20 cellular contexts compared by ENCODE assay signal in genomic region chr6:87494761-87495422, GRCh38. TPM values are rescaled to one million over a fixed set of nuclear protein-coding genes. Genes with fewer than 3 reads are reported as not detected.
DNase-seq lines count a peak whose midpoint lies in the region; ATAC-seq, FAIRE-seq and TF ChIP-seq lines count a peak whose summit lies in the region.
"Had no signal": no experiment of that assay in that cellular context is flagged by ENCODE, and none has a peak within 500 bp of the region (broad histone marks: within the 10 kb centered on the region; RNA-seq: fewer than 3 reads in every experiment).

No MANE protein-coding gene starts in this region.

- FAIRE-seq in GM12878 (lab: Jason Lieb, UNC), result no peak

- no peaks in the 10 kb centered on the region for H3K9me3 ChIP-seq in GM12878 (replicated peaks; ENCODE audit: control insufficient read depth, insufficient read depth, low read length)
- H3K9me3 ChIP-seq: body of pancreas, right atrium auricular region had no signal

- TF ChIP-seq POLR2A in GM12878 (IDR thresholded peaks at IDR 0.05; ENCODE audit: low read depth, low read length), result no peak

- H3K79me2 ChIP-seq in GM12878 (ENCODE audit: control insufficient read depth, insufficient read depth, low read length), result no peaks in the 10 kb centered on the region

- RAD21 ChIA-PET in GM12878 (lab: Charles Lee; ENCODE audit: unreplicated experiment), result interaction anchor here (1.6 kb wide), 1 partner anchor 303 kb away, joined by 3 read pairs; no protein-coding TSS in a partner anchor

- BruUV-seq in GM12878 (replicated peaks; lab: Mats Ljungman, UMichigan), result no TSS peak

- SMC1A ChIA-PET in GM12878 (lab: Charles Lee; ENCODE audit: uncharacterized antibody, unreplicated experiment), result interaction anchor here (0.7 to 2.8 kb wide), 7 partner anchors 9 to 1373 kb away, joined by 3 to 10 read pairs (median 4); no protein-coding TSS in a partner anchor

- TF ChIP-seq RAD21 in GM12878 (IDR thresholded peaks at IDR 0.05; ENCODE audit: insufficient read depth, low read depth, low read length), result no peak

- H3K9ac ChIP-seq in GM12878 (ENCODE audit: control insufficient read depth, insufficient read depth, low read length), result no peak overlapping the region

- no peak for DNase-seq in GM12878 (ENCODE audit: low read depth, low spot score)
- no peak for DNase-seq in NK-92 (lab: John Stamatoyannopoulos, UW; ENCODE audit: unreplicated experiment)
- no peak for DNase-seq in brain microvascular endothelial cell
- DNase-seq in NCI-H345 (lab: John Stamatoyannopoulos, UW), result no peak
- no peak for DNase-seq in T-cell
- DNase-seq: activated CD4-positive, alpha-beta T cell treated with anti-CD3 and anti-CD28 coated beads for 4 hours; body of pancreas; effector memory CD4-positive, alpha-beta T cell; foreskin melanocyte; islet precursor cell; NCI-H187 treated with DMSO at 0.1 percent for 48 hours; stimulated activated CD4-positive, alpha-beta T cell treated with anti-CD3 and anti-CD28 coated beads, Interleukin-4, amount 100 ng/mL, for 1 hour; stimulated activated naive CD8-positive, alpha-beta T cell treated with anti-CD3 and anti-CD28 coated beads, Interleukin-15, Interleukin-2, amounts not matched to agents 100 U/mL and 50 U/mL, for 24 hours; SW 1271 had no signal

- H3K4me2 ChIP-seq in GM12878 (ENCODE audit: control insufficient read depth, insufficient read depth), result no peak overlapping the region

- TF ChIP-seq CTCF in GM12878 (IDR thresholded peaks at IDR 0.05 in 2 of 3, conservative IDR thresholded peaks at IDR 0.05 in 1 of 3; ENCODE audit: control insufficient read depth in 2 of 3, extremely low read depth in 1 of 3, insufficient read depth in 1 of 3, low read depth in 3 of 3, low read length in 3 of 3) (no peak), brain microvascular endothelial cell (IDR thresholded peaks at IDR 0.05; ENCODE audit: low read depth, low read length, missing control alignments) (no peak)

- H3K36me3 ChIP-seq in GM12878 (ENCODE audit: control insufficient read depth in 2 of 2, insufficient read depth in 2 of 2, low read length in 1 of 2), result peaks cover 0 to 2% of the 10 kb centered on the region in 2 experiments; a peak in 2 of 4 replicates
- peaks cover 2% of the 10 kb centered on the region for H3K36me3 ChIP-seq in brain microvascular endothelial cell (replicated peaks)
- H3K36me3 ChIP-seq: right atrium auricular region had no signal

- H3K4me3 ChIP-seq in GM12878 (no peak overlapping the region), brain microvascular endothelial cell (ENCODE audit: low read depth, low read length) (no peak overlapping the region)
- H3K4me3 ChIP-seq: body of pancreas, right atrium auricular region had no signal

- no peak overlapping the region for H3K27ac ChIP-seq in GM12878 (ENCODE audit: control insufficient read depth, insufficient read depth)
- H3K27ac ChIP-seq in brain microvascular endothelial cell, result no peak overlapping the region
- H3K27ac ChIP-seq: body of pancreas, right atrium auricular region had no signal

- CTCF ChIA-PET in GM12878 (lab: Yijun Ruan, JAX) (interaction anchor here (0.6 to 1.6 kb wide), 4 partner anchors 11 to 416 kb away, joined by 3 to 5 read pairs (median 3); no protein-coding TSS in a partner anchor), T-cell (lab: Charles Lee) (interaction anchor here (0.6 to 0.9 kb wide), 3 partner anchors 9 to 173 kb away, joined by 3 read pairs; no protein-coding TSS in a partner anchor)

- no peak overlapping the region for H2AFZ ChIP-seq in GM12878 (ENCODE audit: control insufficient read depth, low read depth, low read length)

- POLR2A ChIA-PET in GM12878 (lab: Charles Lee) (interaction anchor here (1.3 kb wide), 1 partner anchor 71 kb away, joined by 3 read pairs; no protein-coding TSS in a partner anchor), T-cell (lab: Charles Lee) (interaction anchor here in 1 of 2 donors (0.6 kb wide), 2 partner anchors 368 to 668 kb away, joined by 5 read pairs; no protein-coding TSS in a partner anchor)

- TF ChIP-seq EP300 in GM12878 (IDR thresholded peaks at IDR 0.05; ENCODE audit: borderline replicate concordance in 1 of 2, control insufficient read depth in 1 of 2, low read depth in 2 of 2, low read length in 2 of 2), result no peak

- H3K9me3 Mint-ChIP-seq in T-cell, result no peaks in the 10 kb centered on the region
- H3K9me3 Mint-ChIP-seq: activated T-helper 2 cell treated with anti-CD3 and anti-CD28 coated beads, Interferon-gamma antibody, Interleukin-2, Interleukin-4, amounts not matched to agents 10 μg/mL and 5 μg/mL and 100 μg/mL, durations not matched to agents 14 hours and 24 hours and 36 hours; IgD-negative memory B cell had no signal

- no peak overlapping the region for H3K27ac Mint-ChIP-seq in T-cell
- H3K27ac Mint-ChIP-seq: activated T-helper 2 cell treated with anti-CD3 and anti-CD28 coated beads, Interferon-gamma antibody, Interleukin-2, Interleukin-4, amounts not matched to agents 10 μg/mL and 5 μg/mL and 100 μg/mL, durations not matched to agents 14 hours and 24 hours and 36 hours had no signal

- 92% methylated on average over 8 of the region's 8 CpGs for WGBS in GM12878 (ENCODE audit: insufficient coverage, insufficient replicate concordance, low lambda C conversion rate, missing lambda C conversion rate)

- no peak overlapping the region for H3K4me3 Mint-ChIP-seq in T-cell

- intact Hi-C loops in GM12878 (cut with micrococcal nuclease; ENCODE audit: unreplicated experiment), result no loop called here

- H3K27me3 Mint-ChIP-seq in T-cell, result no peaks in the 10 kb centered on the region
- H3K27me3 Mint-ChIP-seq: IgD-negative memory B cell had no signal

- peaks cover 8 to 13% (median 8%) of the 10 kb centered on the region in 3 donors for H3K4me1 Mint-ChIP-seq in T-cell

- no peaks in the 10 kb centered on the region for H4K20me1 ChIP-seq in GM12878 (ENCODE audit: control insufficient read depth, insufficient read depth)

- peaks cover 17% of the 10 kb centered on the region for H3K36me3 Mint-ChIP-seq in T-cell

- in situ Hi-C loops in GM12878 (cut with MboI) (no loop called here), brain microvascular endothelial cell (cut with HindIII; ENCODE audit: low pct_ligation_motif_present, low sequenced_read_pairs) (no loop called here)

- peaks cover 4% of the 10 kb centered on the region for H3K4me1 ChIP-seq in GM12878 (ENCODE audit: control insufficient read depth, insufficient read depth, low read length)
- H3K4me1 ChIP-seq: body of pancreas, right atrium auricular region had no signal

- peak; percentile 87 for ATAC-seq in GM18861 (IDR thresholded peaks at IDR 0.05; ENCODE audit: unreplicated experiment)
- peak; percentile 79 for ATAC-seq in GM21576 (IDR thresholded peaks at IDR 0.05; ENCODE audit: unreplicated experiment)
- peak; percentile 69 for ATAC-seq in HG03103 (IDR thresholded peaks at IDR 0.05; ENCODE audit: low read depth, unreplicated experiment)
- ATAC-seq in GM12878, result peak; percentile 90
- ATAC-seq in T-cell (replicated peaks in 1 of 4), result no peak
- ATAC-seq: body of pancreas; stimulated activated naive CD8-positive, alpha-beta T cell treated with anti-CD3 and anti-CD28 coated beads, Interleukin-15, Interleukin-2, amounts not matched to agents 100 U/mL and 50 U/mL, for 24 hours had no signal

- no peaks in the 10 kb centered on the region for H3K27me3 ChIP-seq in GM12878 (replicated peaks in 1 of 2; ENCODE audit: control insufficient read depth in 2 of 2, insufficient read depth in 2 of 2, low read length in 1 of 2)
- no peaks in the 10 kb centered on the region for H3K27me3 ChIP-seq in brain microvascular endothelial cell (replicated peaks)
- H3K27me3 ChIP-seq: body of pancreas, right atrium auricular region had no signal

TF ChIP-seq in GM12878, 131 proteins besides CTCF, POLR2A, EP300 and RAD21 (continues in another document):
- peak; percentile 73 for TF ChIP-seq ZNF384 (IDR thresholded peaks at IDR 0.05; ENCODE audit: borderline replicate concordance, low read depth, low read length)
- TF ChIP-seq GATAD2B (conservative IDR thresholded peaks at IDR 0.05; ENCODE audit: low read depth), result no peak
- no peak for TF ChIP-seq IKZF1 (conservative IDR thresholded peaks at IDR 0.05)

RNA-seq across cellular contexts. Expression of gene SLC35A1, which starts 22.1 kb away (rescaled TPM):
- total RNA-seq in GM12878 (2013; cell fraction: nucleolus; rRNA removed), result 18.4 and 21.0 TPM in 2 replicates
- 7.1 and 8.5 TPM in 2 replicates for total RNA-seq in GM12878 (2014; rRNA removed)
- 9.5 and 10.0 TPM in 2 replicates for total RNA-seq in GM12878 (2014; rRNA removed; fragmentation: Illumina TruSeq; extraction: Trizol)
- total RNA-seq in GM12878 (2021), result 6.8 and 7.8 TPM in 2 replicates
- 5.8 TPM for polyA plus RNA-seq in GM12878 (2011; ENCODE audit: low read depth)
- polyA plus RNA-seq in GM12878 (2011; rRNA removed), result 25.0 and 34.1 TPM in 2 replicates
- 6.4 and 7.0 TPM in 2 replicates for polyA plus RNA-seq in GM12878 (2011; cell fraction: cytosol; rRNA removed)
- polyA plus RNA-seq in GM12878 (2011; cell fraction: nucleus; rRNA removed), result 15.1 and 16.9 TPM in 2 replicates
- polyA plus RNA-seq in GM12878 (2012), result 7.4 and 8.5 TPM in 2 replicates
- 9.6 and 13.9 TPM in 2 replicates for polyA plus RNA-seq in GM12878 (2014; fragmentation: Illumina TruSeq; extraction: Trizol)
- 10 to 100 TPM; 15.1 to 28.0 TPM for polyA plus RNA-seq in GM12878 (2014; fragmentation: Nextera tagmentation; extraction: Ambion mirVana)
- 8.8 and 9.8 TPM in 2 replicates for polyA plus RNA-seq in GM12878 (2014; rRNA removed)
- polyA plus RNA-seq in GM12878 (2016; fragmentation: Nextera tagmentation; extraction: Ambion mirVana), result 10 to 100 TPM; 15.3 to 17.1 TPM
- polyA minus RNA-seq in GM12878 (2011; rRNA and poly(A)+ RNA removed), result 6.5 and 8.2 TPM in 2 replicates
- polyA minus RNA-seq in GM12878 (2011; cell fraction: cytosol; rRNA and poly(A)+ RNA removed), result 3.0 and 4.0 TPM in 2 replicates
- 5.0 and 6.8 TPM in 2 replicates for polyA minus RNA-seq in GM12878 (2011; cell fraction: nucleus; rRNA and poly(A)+ RNA removed)
- total RNA-seq in T-cell, result 10 to 100 TPM; 11.2 to 18.9 (median 18.7) TPM

Comparison
In these comparisons a context has a peak if more than half of its experiments do, and no peak if none do; other contexts are left out.
1. ATAC-seq: peak in GM18861 (single experiment), GM21576 (single experiment), HG03103 (single experiment) and GM12878 (single experiment); none in T-cell (0 of 4).